35 cellular contexts compared by ENCODE assay signal in genomic region chr21:32587651-32588050, GRCh38.
"Had no signal": no experiment of that assay in that cellular context is flagged by ENCODE, and none has a peak within 500 bp of the region (broad histone marks: within the 10 kb centered on the region; RNA-seq: fewer than 3 reads in every experiment).

No MANE protein-coding gene starts in this region.

- H3K36me3 ChIP-seq: adrenal gland, brain microvascular endothelial cell, breast epithelium had no signal

- H3K4me1 Mint-ChIP-seq: activated B cell treated with CpG ODN at 0.5 μM for 24 hours; activated CD4-positive, alpha-beta T cell treated with anti-CD3 and anti-CD28 coated beads, Interleukin-2, amount 10 ng/mL, durations not matched to agents 24 days and 14 days; activated naive CD8-positive, alpha-beta T cell treated with anti-CD3 and anti-CD28 coated beads for 36 hours; activated T-helper 17 cell treated with anti-CD3 and anti-CD28 coated beads, Interleukin-2, amount 50 U/mL, for 72 hours; central memory CD8-positive, alpha-beta T cell had no signal

- H3K9me3 ChIP-seq: adrenal gland, body of pancreas, breast epithelium had no signal

- H3K4me3 ChIP-seq: adrenal gland, body of pancreas, breast epithelium had no signal

- H3K27me3 ChIP-seq: adrenal gland, body of pancreas, breast epithelium had no signal

- H3K36me3 Mint-ChIP-seq: activated CD4-positive, alpha-beta memory T cell treated with anti-CD3 and anti-CD28 coated beads for 36 hours; activated naive CD4-positive, alpha-beta T cell treated with anti-CD3 and anti-CD28 coated beads, Interleukin-2, amount 50 U/mL, for 72 hours; activated naive CD8-positive, alpha-beta T cell treated with anti-CD3 and anti-CD28 coated beads for 36 hours had no signal

- H3K4me1 ChIP-seq: adrenal gland, body of pancreas, breast epithelium had no signal

- ATAC-seq: activated CD8-positive, alpha-beta T cell treated with anti-CD3 and anti-CD28 coated beads for 36 hours; activated naive CD4-positive, alpha-beta T cell treated with anti-CD3 and anti-CD28 coated beads, Interleukin-2, amount 50 U/mL, for 72 hours; activated T-cell treated with anti-CD3 and anti-CD28 coated beads, Interleukin-2, amount 50 U/mL, for 4 hours; activated T-cell treated with anti-CD3 and anti-CD28 coated beads, Interleukin-2, amount 50 U/mL, for 72 hours; activated T-helper 17 cell treated with anti-CD3 and anti-CD28 coated beads, Interleukin-2, amount 50 U/mL, for 72 hours; body of pancreas had no signal

- H3K9me3 Mint-ChIP-seq: activated B cell treated with CpG ODN at 0.5 μM for 24 hours; activated CD4-positive, alpha-beta memory T cell treated with anti-CD3 and anti-CD28 coated beads for 36 hours; activated CD4-positive, alpha-beta T cell treated with anti-CD3 and anti-CD28 coated beads, Interleukin-2, amount 10 ng/mL, durations not matched to agents 24 days and 14 days; activated CD8-positive, alpha-beta T cell treated with anti-CD3 and anti-CD28 coated beads for 36 hours; activated naive CD4-positive, alpha-beta T cell treated with anti-CD3 and anti-CD28 coated beads for 36 hours; activated naive CD4-positive, alpha-beta T cell treated with anti-CD3 and anti-CD28 coated beads, Interleukin-2, amount 50 U/mL, for 72 hours; activated naive CD8-positive, alpha-beta T cell treated with anti-CD3 and anti-CD28 coated beads for 36 hours; activated T-cell treated with anti-CD3 and anti-CD28 coated beads, Interleukin-2, amount 50 U/mL, for 4 hours; activated T-cell treated with anti-CD3 and anti-CD28 coated beads, Interleukin-2, amount 50 U/mL, for 72 hours; activated T-helper 1 cell treated with anti-CD3 and anti-CD28 coated beads, Interleukin-12 subunit alpha, Interleukin-12 subunit beta, Interleukin-2, Interleukin-4 antibody, amounts not matched to agents 30 ng/mL and 10 ng/mL and 1 ng/mL, durations not matched to agents 14 hours and 24 hours and 36 hours; activated T-helper 17 cell treated with anti-CD3 and anti-CD28 coated beads, Interleukin-2, amount 50 U/mL, for 72 hours; central memory CD8-positive, alpha-beta T cell; T-helper 1 cell treated with Interleukin-12 subunit alpha and Interleukin-12 subunit beta and Interleukin-4 antibody, amounts not matched to agents 30 μg/mL and 1 μg/mL, for 36 hours; T-helper 2 cell treated with Interferon-gamma antibody and Interleukin-4, amounts not matched to agents 5 μg/mL and 100 μg/mL, for 36 hours had no signal

- DNase-seq: activated B cell treated with CpG ODN at 0.5 μM for 24 hours; activated CD4-positive, alpha-beta memory T cell treated with anti-CD3 and anti-CD28 coated beads for 36 hours; activated CD4-positive, alpha-beta T cell treated with anti-CD3 and anti-CD28 coated beads for 4 hours; activated CD4-positive, alpha-beta T cell treated with anti-CD3 and anti-CD28 coated beads, Interleukin-2, amount 10 ng/mL, durations not matched to agents 24 days and 14 days; activated CD4-positive, alpha-beta T cell treated with anti-CD3 and anti-CD28 coated beads, Interleukin-2, amount 50 U/mL, for 1 hour; activated CD4-positive, alpha-beta T cell treated with anti-CD3 and anti-CD28 coated beads, Interleukin-2, amount 50 U/mL, for 4 hours; activated CD4-positive, CD25-positive, alpha-beta regulatory T cell treated with anti-CD3 and anti-CD28 coated beads, Interleukin-2, amount 50 U/mL, for 72 hours; activated CD8-positive, alpha-beta memory T cell treated with anti-CD3 and anti-CD28 coated beads, Interleukin-2, amount 50 U/mL, for 4 hours; activated CD8-positive, alpha-beta T cell treated with anti-CD3 and anti-CD28 coated beads for 36 hours; activated effector memory CD4-positive, alpha-beta T cell treated with anti-CD3 and anti-CD28 coated beads, Interleukin-2, amount 50 U/mL, for 16 hours; activated gamma-delta T cell treated with Interleukin-2 at 50 U/mL for 16 hours; activated naive CD4-positive, alpha-beta T cell; activated naive CD4-positive, alpha-beta T cell treated with anti-CD3 and anti-CD28 coated beads for 36 hours; activated naive CD4-positive, alpha-beta T cell treated with anti-CD3 and anti-CD28 coated beads, Interleukin-2, amount 50 U/mL, for 16 hours; activated naive CD8-positive, alpha-beta T cell treated with anti-CD3 and anti-CD28 coated beads for 36 hours; activated T-cell treated with anti-CD3 and anti-CD28 coated beads for 4 hours; activated T-cell treated with anti-CD3 and anti-CD28 coated beads, Interleukin-2, amount 50 U/mL, for 1 hour; activated T-cell treated with anti-CD3 and anti-CD28 coated beads, Interleukin-2, amount 50 U/mL, for 4 hours; activated T-cell treated with anti-CD3 and anti-CD28 coated beads, Interleukin-2, amount 50 U/mL, for 72 hours; adrenal gland; amniotic stem cell; body of pancreas; brain microvascular endothelial cell; cerebellar nuclear complex; T-helper 1 cell; T-helper 2 cell; T-helper 9 cell had no signal

- H3K27ac Mint-ChIP-seq: activated B cell treated with CpG ODN at 0.5 μM for 24 hours; activated CD4-positive, alpha-beta memory T cell treated with anti-CD3 and anti-CD28 coated beads for 36 hours; activated CD4-positive, alpha-beta T cell treated with anti-CD3 and anti-CD28 coated beads, Interleukin-2, amount 10 ng/mL, durations not matched to agents 24 days and 14 days; activated CD8-positive, alpha-beta T cell treated with anti-CD3 and anti-CD28 coated beads for 36 hours; activated naive CD4-positive, alpha-beta T cell treated with anti-CD3 and anti-CD28 coated beads for 36 hours; activated naive CD4-positive, alpha-beta T cell treated with anti-CD3 and anti-CD28 coated beads, Interleukin-2, amount 50 U/mL, for 72 hours; activated naive CD8-positive, alpha-beta T cell treated with anti-CD3 and anti-CD28 coated beads for 36 hours; activated T-cell treated with anti-CD3 and anti-CD28 coated beads, Interleukin-2, amount 50 U/mL, for 72 hours; activated T-helper 1 cell treated with anti-CD3 and anti-CD28 coated beads, Interleukin-12 subunit alpha, Interleukin-12 subunit beta, Interleukin-2, Interleukin-4 antibody, amounts not matched to agents 30 ng/mL and 10 ng/mL and 1 ng/mL, durations not matched to agents 14 hours and 24 hours and 36 hours; activated T-helper 17 cell treated with anti-CD3 and anti-CD28 coated beads, Interleukin-2, amount 50 U/mL, for 72 hours; T-helper 1 cell treated with Interleukin-12 subunit alpha and Interleukin-12 subunit beta and Interleukin-4 antibody, amounts not matched to agents 30 μg/mL and 1 μg/mL, for 36 hours; T-helper 2 cell treated with Interferon-gamma antibody and Interleukin-4, amounts not matched to agents 5 μg/mL and 100 μg/mL, for 36 hours had no signal

- H3K4me3 Mint-ChIP-seq: activated B cell treated with CpG ODN at 0.5 μM for 24 hours; activated CD4-positive, alpha-beta memory T cell treated with anti-CD3 and anti-CD28 coated beads for 36 hours; activated CD4-positive, alpha-beta T cell treated with anti-CD3 and anti-CD28 coated beads, Interleukin-2, amount 10 ng/mL, durations not matched to agents 24 days and 14 days; activated CD8-positive, alpha-beta T cell treated with anti-CD3 and anti-CD28 coated beads for 36 hours; activated naive CD4-positive, alpha-beta T cell treated with anti-CD3 and anti-CD28 coated beads for 36 hours; activated naive CD8-positive, alpha-beta T cell treated with anti-CD3 and anti-CD28 coated beads for 36 hours; activated T-cell treated with anti-CD3 and anti-CD28 coated beads, Interleukin-2, amount 50 U/mL, for 4 hours; activated T-cell treated with anti-CD3 and anti-CD28 coated beads, Interleukin-2, amount 50 U/mL, for 72 hours; activated T-helper 1 cell treated with anti-CD3 and anti-CD28 coated beads, Interleukin-12 subunit alpha, Interleukin-12 subunit beta, Interleukin-2, Interleukin-4 antibody, amounts not matched to agents 30 ng/mL and 10 ng/mL and 1 ng/mL, durations not matched to agents 14 hours and 24 hours and 36 hours; activated T-helper 17 cell treated with anti-CD3 and anti-CD28 coated beads, Interleukin-2, amount 50 U/mL, for 72 hours; central memory CD8-positive, alpha-beta T cell; T-helper 1 cell treated with Interleukin-12 subunit alpha and Interleukin-12 subunit beta and Interleukin-4 antibody, amounts not matched to agents 30 μg/mL and 1 μg/mL, for 36 hours; T-helper 2 cell treated with Interferon-gamma antibody and Interleukin-4, amounts not matched to agents 5 μg/mL and 100 μg/mL, for 36 hours had no signal

- H3K27me3 Mint-ChIP-seq: activated B cell treated with CpG ODN at 0.5 μM for 24 hours; activated CD4-positive, alpha-beta memory T cell treated with anti-CD3 and anti-CD28 coated beads for 36 hours; activated CD4-positive, alpha-beta T cell treated with anti-CD3 and anti-CD28 coated beads, Interleukin-2, amount 10 ng/mL, durations not matched to agents 24 days and 14 days; activated CD8-positive, alpha-beta T cell treated with anti-CD3 and anti-CD28 coated beads for 36 hours; activated naive CD8-positive, alpha-beta T cell treated with anti-CD3 and anti-CD28 coated beads for 36 hours; activated T-helper 17 cell treated with anti-CD3 and anti-CD28 coated beads, Interleukin-2, amount 50 U/mL, for 72 hours; central memory CD8-positive, alpha-beta T cell had no signal

- H3K27ac ChIP-seq: adrenal gland, body of pancreas, brain microvascular endothelial cell, breast epithelium, VCaP had no signal
